ENCODE assay signal across 9 cellular contexts in genomic region chr2:112692914-112693313, GRCh38. TPM values are rescaled to one million over a fixed set of nuclear protein-coding genes. Genes with fewer than 3 reads are reported as not detected.
DNase-seq lines count a peak whose midpoint lies in the region; ATAC-seq and TF ChIP-seq lines count a peak whose summit lies in the region.
"Had no signal": no experiment of that assay in that cellular context is flagged by ENCODE, and none has a peak within 500 bp of the region (broad histone marks: within the 10 kb centered on the region; RNA-seq: fewer than 3 reads in every experiment).

No MANE protein-coding gene starts in this region.

- H3K9me2 ChIP-seq in OCI-LY7 (ENCODE audit: insufficient read depth, low read length), result no peaks in the 10 kb centered on the region

- CTCF ChIA-PET in OCI-LY7 (lab: Charles Lee; ENCODE audit: unreplicated experiment), result no interaction called here

- H3K9me3 ChIP-seq in fibroblast of lung (ENCODE audit: control insufficient read depth, insufficient read depth, low read depth, low read length), result no peaks in the 10 kb centered on the region
- no peaks in the 10 kb centered on the region for H3K9me3 ChIP-seq in OCI-LY7 (ENCODE audit: low read length)
- H3K9me3 ChIP-seq: left lung had no signal

- peaks cover 34% of the 10 kb centered on the region for H3K4me1 Mint-ChIP-seq in stimulated activated effector memory CD8-positive, alpha-beta T cell treated with anti-CD3 and anti-CD28 coated beads, Interleukin-12 subunit alpha, Interleukin-12 subunit beta, amount 100 ng/mL, for 72 hours

- H4K20me1 ChIP-seq in fibroblast of lung (ENCODE audit: control insufficient read depth, extremely low read depth, insufficient read depth, low read length) (no peaks in the 10 kb centered on the region), OCI-LY7 (ENCODE audit: insufficient read depth, low read length) (no peaks in the 10 kb centered on the region)

- H3K27ac Mint-ChIP-seq in stimulated activated effector memory CD8-positive, alpha-beta T cell treated with anti-CD3 and anti-CD28 coated beads, Interleukin-12 subunit alpha, Interleukin-12 subunit beta, amount 100 ng/mL, for 72 hours, result peak overlapping the region; percentile 92

- H3K4me2 ChIP-seq in fibroblast of lung (ENCODE audit: extremely low read depth, insufficient read depth, low read length) (peak overlapping the region; percentile 56), OCI-LY7 (ENCODE audit: low read length) (no peak overlapping the region)

- H3K27ac ChIP-seq in fibroblast of lung (ENCODE audit: insufficient read depth, low read length) (peak overlapping the region; percentile 98), OCI-LY7 (ENCODE audit: low read depth, low read length, poor library complexity, severe bottlenecking) (no peak overlapping the region)

- H3K4me3 ChIP-seq in fibroblast of lung (replicated peaks in 1 of 4; ENCODE audit: control extremely low read depth in 1 of 4, insufficient read depth in 1 of 4, low read depth in 3 of 4, low read length in 4 of 4) (peak overlapping the region in 1 of 4 experiments; percentile 17), OCI-LY7 (ENCODE audit: low read depth, low read length, poor library complexity, severe bottlenecking) (no peak overlapping the region)
- H3K4me3 ChIP-seq: left lung had no signal

- intact Hi-C loops in OCI-LY7 (cut with micrococcal nuclease; ENCODE audit: unreplicated experiment), result loop anchor here (5.0 kb wide), 1 partner anchor 34 kb away; no protein-coding TSS in a partner anchor

- H3K9me3 Mint-ChIP-seq in stimulated activated effector memory CD8-positive, alpha-beta T cell treated with anti-CD3 and anti-CD28 coated beads, Interleukin-12 subunit alpha, Interleukin-12 subunit beta, amount 100 ng/mL, for 72 hours, result no peaks in the 10 kb centered on the region

- H3K36me3 ChIP-seq in fibroblast of lung (ENCODE audit: control insufficient read depth, insufficient read depth, low read length) (no peaks in the 10 kb centered on the region), OCI-LY7 (ENCODE audit: insufficient read depth, low read length) (no peaks in the 10 kb centered on the region)
- H3K36me3 ChIP-seq: left lung had no signal

- POLR2A ChIA-PET in OCI-LY7 (lab: Charles Lee), result interaction anchor here (0.6 to 1.5 kb wide), 2 partner anchors 16 to 68 kb away, joined by 4 read pairs; no protein-coding TSS in a partner anchor

- DNase-seq in activated CD4-positive, alpha-beta T cell treated with anti-CD3 and anti-CD28 coated beads, Interleukin-2, amount 50 U/mL, for 4 hours, result peak; percentile 15 to 17
- DNase-seq in fibroblast of lung (ENCODE audit: low read depth in 2 of 2), result peak in 1 of 2 donors; percentile 24
- DNase-seq in stimulated activated effector memory CD8-positive, alpha-beta T cell treated with anti-CD3 and anti-CD28 coated beads, Interleukin-12 subunit alpha, Interleukin-12 subunit beta, amount 100 ng/mL, for 72 hours (ENCODE audit: low spot score in 2 of 2), result peak; percentile 25 to 62
- no peak for DNase-seq in NCI-H2029 treated with DMSO at 0.1 percent for 48 hours (lab: John Stamatoyannopoulos, UW)
- DNase-seq in NCI-H446 (lab: John Stamatoyannopoulos, UW), result no peak
- DNase-seq in OCI-LY7 (ENCODE audit: low spot score), result no peak
- no peak for DNase-seq in SKM-1 (lab: John Stamatoyannopoulos, UW; ENCODE audit: unreplicated experiment)

- H3K9ac ChIP-seq in fibroblast of lung (ENCODE audit: insufficient read depth, low read length), result peak overlapping the region; percentile 57

- H3K79me2 ChIP-seq in fibroblast of lung (ENCODE audit: control insufficient read depth, insufficient read depth, low read length), result no peaks in the 10 kb centered on the region
- no peaks in the 10 kb centered on the region for H3K79me2 ChIP-seq in OCI-LY7 (ENCODE audit: insufficient read depth, low read depth, low read length)

- H3K4me1 ChIP-seq in fibroblast of lung (ENCODE audit: control insufficient read depth, extremely low read depth, insufficient read depth, low read length) (peaks cover 17% of the 10 kb centered on the region), OCI-LY7 (ENCODE audit: insufficient read depth, low read length, poor library complexity, severe bottlenecking) (peaks cover 4% of the 10 kb centered on the region)

- H3K4me3 Mint-ChIP-seq in stimulated activated effector memory CD8-positive, alpha-beta T cell treated with anti-CD3 and anti-CD28 coated beads, Interleukin-12 subunit alpha, Interleukin-12 subunit beta, amount 100 ng/mL, for 72 hours, result peak overlapping the region; percentile 66

- ATAC-seq in HG02759 (IDR thresholded peaks at IDR 0.05; ENCODE audit: unreplicated experiment), result peak; percentile 9
- peak; percentile 70 for ATAC-seq in stimulated activated effector memory CD8-positive, alpha-beta T cell treated with anti-CD3 and anti-CD28 coated beads, Interleukin-12 subunit alpha, Interleukin-12 subunit beta, amount 100 ng/mL, for 72 hours

- H3K27me3 ChIP-seq in fibroblast of lung (ENCODE audit: control insufficient read depth, insufficient read depth, low read length), result no peaks in the 10 kb centered on the region
- H3K27me3 ChIP-seq: left lung had no signal

- no TSS peak for BruUV-seq in OCI-LY7 (replicated peaks; lab: Mats Ljungman, UMichigan)

- TF ChIP-seq CTCF in fibroblast of lung (conservative IDR thresholded peaks at IDR 0.05 in 1 of 2, IDR thresholded peaks at IDR 0.05 in 1 of 2; ENCODE audit: low read depth in 1 of 2, low read length in 2 of 2) (no peak), OCI-LY7 (conservative IDR thresholded peaks at IDR 0.05; ENCODE audit: low read length) (no peak)

- peaks cover 8% of the 10 kb centered on the region for H3K36me3 Mint-ChIP-seq in stimulated activated effector memory CD8-positive, alpha-beta T cell treated with anti-CD3 and anti-CD28 coated beads, Interleukin-12 subunit alpha, Interleukin-12 subunit beta, amount 100 ng/mL, for 72 hours

- H2AFZ ChIP-seq in fibroblast of lung (ENCODE audit: low read length) (peak overlapping the region; percentile 61), OCI-LY7 (ENCODE audit: low read length) (no peak overlapping the region)

RNA-seq across cellular contexts. Expression of gene NT5DC4, which starts 27.9 kb away (rescaled TPM):
- total RNA-seq in fibroblast of lung (not detected in 2 replicates), OCI-LY7 (2022) (not detected in 2 replicates)
- not detected in 2 replicates for polyA plus RNA-seq in fibroblast of lung
- not detected in 2 replicates for polyA plus RNA-seq in fibroblast of lung (2012)
- polyA minus RNA-seq in fibroblast of lung (ENCODE audit: low replicate concordance), result not detected in 2 replicates
- not detected in 2 replicates for total RNA-seq in OCI-LY7 (2014; rRNA removed; shearing (Covaris generic))

RNA-seq across cellular contexts. Expression of gene SLC20A1, which starts 47.2 kb away (rescaled TPM):
- total RNA-seq in fibroblast of lung (36.7 and 61.3 TPM in 2 replicates), OCI-LY7 (2022) (86.1 and 89.5 TPM in 2 replicates)
- 77.3 and 154 TPM in 2 replicates for polyA plus RNA-seq in fibroblast of lung
- polyA plus RNA-seq in fibroblast of lung (2012), result 47.5 and 107 TPM in 2 replicates
- 33.9 and 98.6 TPM in 2 replicates for polyA minus RNA-seq in fibroblast of lung (ENCODE audit: low replicate concordance)
- 59.7 and 64.8 TPM in 2 replicates for total RNA-seq in OCI-LY7 (2014; rRNA removed; shearing (Covaris generic))

Comparison
In these comparisons a context has a peak if more than half of its experiments do, and no peak if none do; other contexts are left out.
1. DNase-seq: peak in activated CD4-positive, alpha-beta T cell treated with anti-CD3 and anti-CD28 coated beads, Interleukin-2, amount 50 U/mL, for 4 hours (2 of 2) and stimulated activated effector memory CD8-positive, alpha-beta T cell treated with anti-CD3 and anti-CD28 coated beads, Interleukin-12 subunit alpha, Interleukin-12 subunit beta, amount 100 ng/mL, for 72 hours (2 of 2); none in NCI-H2029 treated with DMSO at 0.1 percent for 48 hours (single experiment), NCI-H446 (0 of 2), OCI-LY7 (single experiment) and SKM-1 (single experiment).